In genomic region chr21:42537106-42537742, GRCh38 we compare ENCODE assay signal across 9 cellular contexts. TPM values are rescaled to one million over a fixed set of nuclear protein-coding genes. Genes with fewer than 3 reads are reported as not detected.
DNase-seq lines count a peak whose midpoint lies in the region; ATAC-seq and TF ChIP-seq lines count a peak whose summit lies in the region.
"Had no signal": no experiment of that assay in that cellular context is flagged by ENCODE, and none has a peak within 500 bp of the region (broad histone marks: within the 10 kb centered on the region; RNA-seq: fewer than 3 reads in every experiment).

No MANE protein-coding gene starts in this region.

- no peaks in the 10 kb centered on the region for H3K27me3 ChIP-seq in fibroblast of lung (ENCODE audit: control insufficient read depth, insufficient read depth, low read length)
- no peaks in the 10 kb centered on the region for H3K27me3 ChIP-seq in upper lobe of right lung
- H3K27me3 ChIP-seq: tibial nerve had no signal

- H3K4me1 Mint-ChIP-seq in stimulated activated naive CD8-positive, alpha-beta T cell treated with anti-CD3 and anti-CD28 coated beads, Interleukin-15, amount 100 ng/mL, for 72 hours: peaks cover 34% of the 10 kb centered on the region

- H2AFZ ChIP-seq in OCI-LY7 (ENCODE audit: low read length): no peak overlapping the region
- H2AFZ ChIP-seq in fibroblast of lung (ENCODE audit: low read length): no peak overlapping the region

- H3K9ac ChIP-seq in fibroblast of lung (ENCODE audit: insufficient read depth, low read length): no peak overlapping the region

- H3K9me3 ChIP-seq in OCI-LY7 (ENCODE audit: low read length): no peaks in the 10 kb centered on the region
- H3K9me3 ChIP-seq in fibroblast of lung (ENCODE audit: control insufficient read depth, insufficient read depth, low read depth, low read length): no peaks in the 10 kb centered on the region
- H3K9me3 ChIP-seq in upper lobe of right lung: no peaks in the 10 kb centered on the region
- H3K9me3 ChIP-seq: tibial nerve had no signal

- no TSS peak for BruUV-seq in OCI-LY7 (replicated peaks; lab: Mats Ljungman, UMichigan)

- H3K9me2 ChIP-seq in OCI-LY7 (ENCODE audit: insufficient read depth, low read length): no peaks in the 10 kb centered on the region

- no peaks in the 10 kb centered on the region for H4K20me1 ChIP-seq in OCI-LY7 (ENCODE audit: insufficient read depth, low read length)
- H4K20me1 ChIP-seq in fibroblast of lung (ENCODE audit: control insufficient read depth, extremely low read depth, insufficient read depth, low read length): no peaks in the 10 kb centered on the region

- H3K36me3 ChIP-seq in OCI-LY7 (ENCODE audit: insufficient read depth, low read length) (peaks cover 20% of the 10 kb centered on the region), fibroblast of lung (ENCODE audit: control insufficient read depth, insufficient read depth, low read length) (no peaks in the 10 kb centered on the region), upper lobe of right lung (peaks cover 36% of the 10 kb centered on the region)

- peak overlapping the region; percentile 98 for H3K27ac ChIP-seq in OCI-LY7 (ENCODE audit: low read depth, low read length, poor library complexity, severe bottlenecking)
- no peak overlapping the region for H3K27ac ChIP-seq in fibroblast of lung (ENCODE audit: insufficient read depth, low read length)
- no peak overlapping the region for H3K27ac ChIP-seq in upper lobe of right lung
- H3K27ac ChIP-seq: tibial nerve had no signal

- no peak overlapping the region for H3K4me3 Mint-ChIP-seq in stimulated activated naive CD8-positive, alpha-beta T cell treated with anti-CD3 and anti-CD28 coated beads, Interleukin-15, amount 100 ng/mL, for 72 hours

- peak; percentile 83 for ATAC-seq in stimulated activated naive CD8-positive, alpha-beta T cell treated with anti-CD3 and anti-CD28 coated beads, Interleukin-15, amount 100 ng/mL, for 72 hours
- ATAC-seq in stimulated activated naive CD8-positive, alpha-beta T cell treated with anti-CD3 and anti-CD28 coated beads, Interleukin-15, Interleukin-2, amounts not matched to agents 100 U/mL and 50 U/mL, for 24 hours: no peak
- ATAC-seq in upper lobe of right lung (no peak), GM19452 (IDR thresholded peaks at IDR 0.05; ENCODE audit: unreplicated experiment) (no peak)

- peak overlapping the region; percentile 80 for H3K4me3 ChIP-seq in OCI-LY7 (ENCODE audit: low read depth, low read length, poor library complexity, severe bottlenecking)
- H3K4me3 ChIP-seq in fibroblast of lung (replicated peaks in 1 of 4; ENCODE audit: control extremely low read depth in 1 of 4, insufficient read depth in 1 of 4, low read depth in 3 of 4, low read length in 4 of 4): no peak overlapping the region
- no peak overlapping the region for H3K4me3 ChIP-seq in upper lobe of right lung
- H3K4me3 ChIP-seq: tibial nerve had no signal

- POLR2A ChIA-PET in OCI-LY7 (lab: Charles Lee): interaction anchor here (0.8 to 4.8 kb wide), 14 partner anchors 10 to 349 kb away, joined by 3 to 32 read pairs (median 4); partner anchors contain the start of gene SLC37A1

- H3K79me2 ChIP-seq in OCI-LY7 (ENCODE audit: insufficient read depth, low read depth, low read length) (peaks cover 24% of the 10 kb centered on the region), fibroblast of lung (ENCODE audit: control insufficient read depth, insufficient read depth, low read length) (no peaks in the 10 kb centered on the region)

- no peaks in the 10 kb centered on the region for H3K9me3 Mint-ChIP-seq in stimulated activated naive CD8-positive, alpha-beta T cell treated with anti-CD3 and anti-CD28 coated beads, Interleukin-15, amount 100 ng/mL, for 72 hours

- H3K4me1 ChIP-seq in OCI-LY7 (ENCODE audit: insufficient read depth, low read length, poor library complexity, severe bottlenecking) (peaks cover 64% of the 10 kb centered on the region), fibroblast of lung (ENCODE audit: control insufficient read depth, extremely low read depth, insufficient read depth, low read length) (no peaks in the 10 kb centered on the region), upper lobe of right lung (peaks cover 12% of the 10 kb centered on the region)

- H3K27me3 Mint-ChIP-seq in stimulated activated naive CD8-positive, alpha-beta T cell treated with anti-CD3 and anti-CD28 coated beads, Interleukin-15, amount 100 ng/mL, for 72 hours: no peaks in the 10 kb centered on the region

- H3K4me2 ChIP-seq in OCI-LY7 (ENCODE audit: low read length) (peak overlapping the region; percentile 97), fibroblast of lung (ENCODE audit: extremely low read depth, insufficient read depth, low read length) (no peak overlapping the region)

- no peak overlapping the region for H3K27ac Mint-ChIP-seq in stimulated activated naive CD8-positive, alpha-beta T cell treated with anti-CD3 and anti-CD28 coated beads, Interleukin-15, amount 100 ng/mL, for 72 hours

- DNase-seq in stimulated activated naive CD8-positive, alpha-beta T cell treated with anti-CD3 and anti-CD28 coated beads, Interleukin-15, amount 100 ng/mL, for 72 hours: peak; percentile 16 to 27
- DNase-seq in stimulated activated naive CD8-positive, alpha-beta T cell treated with anti-CD3 and anti-CD28 coated beads, Interleukin-15, Interleukin-2, amounts not matched to agents 100 U/mL and 50 U/mL, for 24 hours: no peak
- DNase-seq in OCI-LY7 (ENCODE audit: low spot score) (peak; percentile 79), fibroblast of lung (ENCODE audit: low read depth in 2 of 2) (peak in 1 of 2 donors; percentile 17), upper lobe of right lung (peak; percentile 44), activated gamma-delta T cell treated with Interleukin-2 at 50 U/mL for 16 hours (no peak)
- DNase-seq in stimulated activated CD4-positive, alpha-beta T cell treated with anti-CD3 and anti-CD28 coated beads, Interleukin-1b, Interleukin-23, amount 100 ng/mL, for 48 hours: no peak

- intact Hi-C loops in OCI-LY7 (cut with micrococcal nuclease; ENCODE audit: unreplicated experiment): loop anchor here (1.0 to 10.0 kb wide), 12 partner anchors 68 to 672 kb away; partner anchors contain the start of gene PDE9A
- intact Hi-C loops in upper lobe of right lung (cut with DNase I): no loop called here

- CTCF ChIA-PET in OCI-LY7 (lab: Charles Lee; ENCODE audit: unreplicated experiment): interaction anchor here (0.5 to 2.1 kb wide), 10 partner anchors 10 to 642 kb away, joined by 3 to 12 read pairs (median 4); partner anchors contain the start of gene SLC37A1

- TF ChIP-seq CTCF in OCI-LY7 (conservative IDR thresholded peaks at IDR 0.05; ENCODE audit: low read length): peak; percentile 94
- TF ChIP-seq CTCF in fibroblast of lung (conservative IDR thresholded peaks at IDR 0.05 in 1 of 2, IDR thresholded peaks at IDR 0.05 in 1 of 2; ENCODE audit: low read depth in 1 of 2, low read length in 2 of 2): peak; percentile 29 to 45
- TF ChIP-seq CTCF in upper lobe of right lung (IDR thresholded peaks at IDR 0.05): no peak

RNA-seq across cellular contexts. Expression of gene SLC37A1, which starts 23.6 kb away (rescaled TPM):
- 20.5 and 27.6 TPM in 2 replicates for total RNA-seq in OCI-LY7 (2014; rRNA removed; shearing (Covaris generic))
- 22.5 and 29.4 TPM in 2 replicates for total RNA-seq in OCI-LY7 (2022)
- total RNA-seq in fibroblast of lung: 2.8 and 6.4 TPM in 2 replicates
- 0.42 and 1.2 TPM in 2 replicates for polyA plus RNA-seq in fibroblast of lung
- polyA plus RNA-seq in fibroblast of lung (2012): 1.0 and 1.3 TPM in 2 replicates
- 0.08 and 3.0 TPM in 2 replicates for polyA minus RNA-seq in fibroblast of lung (ENCODE audit: low replicate concordance)
- total RNA-seq in upper lobe of right lung: 21.6 TPM

RNA-seq across cellular contexts. Expression of gene RSPH1, which starts 41.2 kb away (rescaled TPM):
- 1.9 and 3.9 TPM in 2 replicates for total RNA-seq in OCI-LY7 (2014; rRNA removed; shearing (Covaris generic))
- 2.5 and 3.5 TPM in 2 replicates for total RNA-seq in OCI-LY7 (2022)
- not detected in 2 replicates for total RNA-seq in fibroblast of lung
- 0.05 TPM in 1 of 2 replicates, not detected in the other for polyA plus RNA-seq in fibroblast of lung
- polyA plus RNA-seq in fibroblast of lung (2012): 0.08 TPM in 1 of 2 replicates, not detected in the other
- polyA minus RNA-seq in fibroblast of lung (ENCODE audit: low replicate concordance): not detected in 2 replicates
- 0.84 TPM for total RNA-seq in upper lobe of right lung

Comparison
In these comparisons a context has a peak if more than half of its experiments do, and no peak if none do; other contexts are left out.
1. DNase-seq: peak in stimulated activated naive CD8-positive, alpha-beta T cell treated with anti-CD3 and anti-CD28 coated beads, Interleukin-15, amount 100 ng/mL, for 72 hours (2 of 2), OCI-LY7 (single experiment) and upper lobe of right lung (single experiment); none in stimulated activated naive CD8-positive, alpha-beta T cell treated with anti-CD3 and anti-CD28 coated beads, Interleukin-15, Interleukin-2, amounts not matched to agents 100 U/mL and 50 U/mL, for 24 hours (single experiment), activated gamma-delta T cell treated with Interleukin-2 at 50 U/mL for 16 hours (single experiment) and stimulated activated CD4-positive, alpha-beta T cell treated with anti-CD3 and anti-CD28 coated beads, Interleukin-1b, Interleukin-23, amount 100 ng/mL, for 48 hours (single experiment).